ENCODE assay signal across 1 cellular context in the genomic region with DNA sequence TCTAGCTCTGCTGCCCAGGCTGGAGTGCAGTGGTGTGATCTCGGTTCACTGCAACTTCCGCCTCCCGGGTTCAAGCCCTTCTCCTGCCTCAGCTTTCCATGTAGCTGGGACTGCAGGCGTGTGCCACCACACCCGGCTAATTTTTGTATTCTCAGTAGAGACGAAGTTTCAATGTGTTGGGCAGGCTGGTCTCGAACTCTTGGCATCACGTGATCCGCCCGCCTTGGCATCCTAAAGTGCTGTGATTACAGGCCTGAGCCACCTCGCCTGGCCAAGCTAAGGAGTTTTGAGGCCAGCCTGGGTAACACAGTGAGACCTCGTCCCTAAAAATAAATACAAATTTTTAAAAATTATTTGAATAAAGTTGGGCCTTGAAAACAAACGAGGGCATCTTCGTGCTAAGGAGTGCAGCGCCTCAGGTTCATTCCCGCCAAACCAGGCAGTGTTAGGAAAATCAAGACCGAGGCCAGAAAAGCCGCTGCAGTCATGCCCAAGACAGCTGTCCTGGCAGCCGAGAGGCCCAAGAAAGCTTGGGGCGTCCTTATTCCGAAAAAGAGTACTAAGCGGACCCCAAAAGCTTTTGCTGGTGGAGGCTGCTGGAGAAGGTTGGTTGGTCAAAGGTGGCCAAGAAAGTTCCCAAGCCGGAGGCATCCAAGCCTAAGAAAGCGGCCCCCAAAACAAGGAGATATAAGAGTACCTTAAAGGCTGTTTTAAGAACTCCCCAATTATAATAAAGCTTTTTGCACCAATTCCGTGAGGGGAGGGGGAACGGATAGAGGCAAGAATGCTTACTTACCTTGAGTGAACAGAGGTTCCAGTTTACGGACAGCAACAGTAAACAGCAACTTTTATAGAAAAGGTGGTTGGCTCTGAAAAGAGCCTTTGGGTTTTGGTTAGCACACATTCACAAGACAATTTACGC.
TF ChIP-seq lines count a peak whose summit lies in the region.

No MANE protein-coding gene starts in this region.

TF ChIP-seq in K562, 482 proteins besides CTCF, POLR2A, EP300 and RAD21 (continued from another document and continues in another):
- TF ChIP-seq, protein P1, sequence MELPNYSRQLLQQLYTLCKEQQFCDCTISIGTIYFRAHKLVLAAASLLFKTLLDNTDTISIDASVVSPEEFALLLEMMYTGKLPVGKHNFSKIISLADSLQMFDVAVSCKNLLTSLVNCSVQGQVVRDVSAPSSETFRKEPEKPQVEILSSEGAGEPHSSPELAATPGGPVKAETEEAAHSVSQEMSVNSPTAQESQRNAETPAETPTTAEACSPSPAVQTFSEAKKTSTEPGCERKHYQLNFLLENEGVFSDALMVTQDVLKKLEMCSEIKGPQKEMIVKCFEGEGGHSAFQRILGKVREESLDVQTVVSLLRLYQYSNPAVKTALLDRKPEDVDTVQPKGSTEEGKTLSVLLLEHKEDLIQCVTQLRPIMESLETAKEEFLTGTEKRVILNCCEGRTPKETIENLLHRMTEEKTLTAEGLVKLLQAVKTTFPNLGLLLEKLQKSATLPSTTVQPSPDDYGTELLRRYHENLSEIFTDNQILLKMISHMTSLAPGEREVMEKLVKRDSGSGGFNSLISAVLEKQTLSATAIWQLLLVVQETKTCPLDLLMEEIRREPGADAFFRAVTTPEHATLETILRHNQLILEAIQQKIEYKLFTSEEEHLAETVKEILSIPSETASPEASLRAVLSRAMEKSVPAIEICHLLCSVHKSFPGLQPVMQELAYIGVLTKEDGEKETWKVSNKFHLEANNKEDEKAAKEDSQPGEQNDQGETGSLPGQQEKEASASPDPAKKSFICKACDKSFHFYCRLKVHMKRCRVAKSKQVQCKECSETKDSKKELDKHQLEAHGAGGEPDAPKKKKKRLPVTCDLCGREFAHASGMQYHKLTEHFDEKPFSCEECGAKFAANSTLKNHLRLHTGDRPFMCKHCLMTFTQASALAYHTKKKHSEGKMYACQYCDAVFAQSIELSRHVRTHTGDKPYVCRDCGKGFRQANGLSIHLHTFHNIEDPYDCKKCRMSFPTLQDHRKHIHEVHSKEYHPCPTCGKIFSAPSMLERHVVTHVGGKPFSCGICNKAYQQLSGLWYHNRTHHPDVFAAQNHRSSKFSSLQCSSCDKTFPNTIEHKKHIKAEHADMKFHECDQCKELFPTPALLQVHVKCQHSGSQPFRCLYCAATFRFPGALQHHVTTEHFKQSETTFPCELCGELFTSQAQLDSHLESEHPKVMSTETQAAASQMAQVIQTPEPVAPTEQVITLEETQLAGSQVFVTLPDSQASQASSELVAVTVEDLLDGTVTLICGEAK (IDR thresholded peaks at IDR 0.05): no peak
- TF ChIP-seq, protein P1 (CRISPR knock-in tag; IDR thresholded peaks at IDR 0.05): peak; percentile 30; the same call in 1 of the 2 replicates
- 0 out of 2 replicates have a peak, but pooled peaks have one; percentile 15 for TF ChIP-seq HDAC2 (IDR thresholded peaks at IDR 0.05)
- TF ChIP-seq, protein P2, sequence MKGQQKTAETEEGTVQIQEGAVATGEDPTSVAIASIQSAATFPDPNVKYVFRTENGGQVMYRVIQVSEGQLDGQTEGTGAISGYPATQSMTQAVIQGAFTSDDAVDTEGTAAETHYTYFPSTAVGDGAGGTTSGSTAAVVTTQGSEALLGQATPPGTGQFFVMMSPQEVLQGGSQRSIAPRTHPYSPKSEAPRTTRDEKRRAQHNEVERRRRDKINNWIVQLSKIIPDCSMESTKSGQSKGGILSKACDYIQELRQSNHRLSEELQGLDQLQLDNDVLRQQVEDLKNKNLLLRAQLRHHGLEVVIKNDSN (CRISPR knock-in tag; IDR thresholded peaks at IDR 0.05): peak; percentile 89
- TF ChIP-seq PTBP1 (IDR thresholded peaks at IDR 0.05; ENCODE audit: low read depth, low read length): no peak
- TF ChIP-seq TARDBP (IDR thresholded peaks at IDR 0.05): 0 out of 2 replicates have a peak, but pooled peaks have one; percentile 21
- TF ChIP-seq GATAD2A (IDR thresholded peaks at IDR 0.05): no peak
- no peak for TF ChIP-seq PTTG1 (tag; IDR thresholded peaks at IDR 0.05; ENCODE audit: low read depth)
- peak; percentile 97 for TF ChIP-seq TFE3 (CRISPR knock-in tag; IDR thresholded peaks at IDR 0.05)
- peak; percentile 15 for TF ChIP-seq POLR2AphosphoS5 (IDR thresholded peaks at IDR 0.05; ENCODE audit: control insufficient read depth, insufficient read depth, low read depth, low read length)
- TF ChIP-seq KDM1A (IDR thresholded peaks at IDR 0.05): peak in 1 of 2 experiments; percentile 40; a peak in 2 of 4 replicates
- peak; percentile 64 for TF ChIP-seq L3MBTL2 (IDR thresholded peaks at IDR 0.05)
- no peak for TF ChIP-seq BDP1 (IDR thresholded peaks at IDR 0.05; ENCODE audit: insufficient read depth, insufficient read length)
- TF ChIP-seq RBM22 (IDR thresholded peaks at IDR 0.05; ENCODE audit: low read depth, low read length, poor library complexity, severe bottlenecking): peak; percentile 88
- TF ChIP-seq ZNF707 (CRISPR knock-in tag; conservative IDR thresholded peaks at IDR 0.05): no peak
- TF ChIP-seq CBX3 (IDR thresholded peaks at IDR 0.05; ENCODE audit: borderline replicate concordance in 1 of 2, low read length in 2 of 2): no peak
- TF ChIP-seq NR4A1 (CRISPR knock-in tag; IDR thresholded peaks at IDR 0.05): no peak
- TF ChIP-seq NR4A1 (tag; IDR thresholded peaks at IDR 0.05): no peak
- no peak for TF ChIP-seq SFPQ (IDR thresholded peaks at IDR 0.05; ENCODE audit: low read depth, low read length)
- no peak for TF ChIP-seq MEF2D (tag; conservative IDR thresholded peaks at IDR 0.05; ENCODE audit: low read depth)
- TF ChIP-seq ZNF586 (CRISPR knock-in tag; conservative IDR thresholded peaks at IDR 0.05): no peak
- no peak for TF ChIP-seq SIN3A (IDR thresholded peaks at IDR 0.05; ENCODE audit: borderline replicate concordance in 2 of 2, control insufficient read depth in 1 of 2, low read depth in 2 of 2, low read length in 2 of 2)
- peak; percentile 7 for TF ChIP-seq RBBP5 (IDR thresholded peaks at IDR 0.05; ENCODE audit: borderline replicate concordance, insufficient read depth, low read length, poor library complexity, severe bottlenecking)
- TF ChIP-seq MAZ (CRISPR knock-in tag; conservative IDR thresholded peaks at IDR 0.05 in 1 of 2, IDR thresholded peaks at IDR 0.05 in 1 of 2): 0 out of 4 replicates have a peak, but pooled peaks of 1 of the 2 experiments have one; percentile 8
- TF ChIP-seq PRDM10 (IDR thresholded peaks at IDR 0.05; ENCODE audit: partially characterized antibody): no peak
- no peak; a peak in 1 of 4 replicates for TF ChIP-seq KDM4B (IDR thresholded peaks at IDR 0.05; ENCODE audit: borderline replicate concordance in 2 of 2, low read depth in 1 of 2)
- no peak for TF ChIP-seq ZNF589 (CRISPR knock-in tag; IDR thresholded peaks at IDR 0.05; ENCODE audit: low read depth)
- TF ChIP-seq, protein P3, sequence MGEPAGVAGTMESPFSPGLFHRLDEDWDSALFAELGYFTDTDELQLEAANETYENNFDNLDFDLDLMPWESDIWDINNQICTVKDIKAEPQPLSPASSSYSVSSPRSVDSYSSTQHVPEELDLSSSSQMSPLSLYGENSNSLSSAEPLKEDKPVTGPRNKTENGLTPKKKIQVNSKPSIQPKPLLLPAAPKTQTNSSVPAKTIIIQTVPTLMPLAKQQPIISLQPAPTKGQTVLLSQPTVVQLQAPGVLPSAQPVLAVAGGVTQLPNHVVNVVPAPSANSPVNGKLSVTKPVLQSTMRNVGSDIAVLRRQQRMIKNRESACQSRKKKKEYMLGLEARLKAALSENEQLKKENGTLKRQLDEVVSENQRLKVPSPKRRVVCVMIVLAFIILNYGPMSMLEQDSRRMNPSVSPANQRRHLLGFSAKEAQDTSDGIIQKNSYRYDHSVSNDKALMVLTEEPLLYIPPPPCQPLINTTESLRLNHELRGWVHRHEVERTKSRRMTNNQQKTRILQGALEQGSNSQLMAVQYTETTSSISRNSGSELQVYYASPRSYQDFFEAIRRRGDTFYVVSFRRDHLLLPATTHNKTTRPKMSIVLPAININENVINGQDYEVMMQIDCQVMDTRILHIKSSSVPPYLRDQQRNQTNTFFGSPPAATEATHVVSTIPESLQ (CRISPR knock-in tag; IDR thresholded peaks at IDR 0.05): no peak
- TF ChIP-seq, protein P4, sequence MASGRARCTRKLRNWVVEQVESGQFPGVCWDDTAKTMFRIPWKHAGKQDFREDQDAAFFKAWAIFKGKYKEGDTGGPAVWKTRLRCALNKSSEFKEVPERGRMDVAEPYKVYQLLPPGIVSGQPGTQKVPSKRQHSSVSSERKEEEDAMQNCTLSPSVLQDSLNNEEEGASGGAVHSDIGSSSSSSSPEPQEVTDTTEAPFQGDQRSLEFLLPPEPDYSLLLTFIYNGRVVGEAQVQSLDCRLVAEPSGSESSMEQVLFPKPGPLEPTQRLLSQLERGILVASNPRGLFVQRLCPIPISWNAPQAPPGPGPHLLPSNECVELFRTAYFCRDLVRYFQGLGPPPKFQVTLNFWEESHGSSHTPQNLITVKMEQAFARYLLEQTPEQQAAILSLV (tag; IDR thresholded peaks at IDR 0.05): no peak
- no peak for TF ChIP-seq CBX5 (IDR thresholded peaks at IDR 0.05; ENCODE audit: borderline replicate concordance, low read depth)
- no peak for TF ChIP-seq NR3C1 (CRISPR knock-in tag; IDR thresholded peaks at IDR 0.05)
- TF ChIP-seq BRD9 (IDR thresholded peaks at IDR 0.05; ENCODE audit: low read depth, partially characterized antibody): no peak
- no peak for TF ChIP-seq GTF2E2 (tag; IDR thresholded peaks at IDR 0.05)
